In the genomic region with DNA sequence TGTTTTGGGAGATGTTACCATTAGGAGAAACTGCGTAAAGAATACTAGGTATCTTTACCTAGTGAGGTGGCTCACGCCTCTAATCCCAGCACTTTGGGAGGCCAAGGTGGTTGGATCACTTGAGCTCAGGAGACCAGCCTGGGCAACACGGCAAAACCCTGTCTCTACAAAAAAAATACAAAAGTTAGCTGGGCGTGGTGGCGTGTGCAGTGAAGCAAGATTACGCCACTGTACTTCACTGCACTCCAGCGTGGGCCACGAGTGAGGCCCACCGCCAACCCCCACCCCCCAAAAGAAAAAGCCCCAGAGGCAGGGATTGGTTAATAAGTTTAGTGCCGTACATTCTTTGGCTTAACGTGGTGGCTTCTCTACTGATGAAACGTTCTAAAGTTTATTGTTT, we compare ENCODE assay signal across 1 cellular context.
TF ChIP-seq lines count a peak whose summit lies in the region.

No MANE protein-coding gene starts in this region.

TF ChIP-seq in H1, 55 proteins besides CTCF, POLR2A, EP300 and RAD21:
- TF ChIP-seq, protein P1, sequence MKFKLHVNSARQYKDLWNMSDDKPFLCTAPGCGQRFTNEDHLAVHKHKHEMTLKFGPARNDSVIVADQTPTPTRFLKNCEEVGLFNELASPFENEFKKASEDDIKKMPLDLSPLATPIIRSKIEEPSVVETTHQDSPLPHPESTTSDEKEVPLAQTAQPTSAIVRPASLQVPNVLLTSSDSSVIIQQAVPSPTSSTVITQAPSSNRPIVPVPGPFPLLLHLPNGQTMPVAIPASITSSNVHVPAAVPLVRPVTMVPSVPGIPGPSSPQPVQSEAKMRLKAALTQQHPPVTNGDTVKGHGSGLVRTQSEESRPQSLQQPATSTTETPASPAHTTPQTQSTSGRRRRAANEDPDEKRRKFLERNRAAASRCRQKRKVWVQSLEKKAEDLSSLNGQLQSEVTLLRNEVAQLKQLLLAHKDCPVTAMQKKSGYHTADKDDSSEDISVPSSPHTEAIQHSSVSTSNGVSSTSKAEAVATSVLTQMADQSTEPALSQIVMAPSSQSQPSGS (IDR thresholded peaks at IDR 0.05; ENCODE audit: low read length): no peak
- TF ChIP-seq CHD2 (IDR thresholded peaks at IDR 0.05; ENCODE audit: low read length) (no peak), EGR1 (IDR thresholded peaks at IDR 0.05; ENCODE audit: borderline replicate concordance, low read depth, low read length) (no peak), HDAC6 (IDR thresholded peaks at IDR 0.05; ENCODE audit: low read depth, low read length) (no peak), ZNF274 (IDR thresholded peaks at IDR 0.05; ENCODE audit: borderline replicate concordance, extremely low read depth, low read length) (no peak), RXRA (IDR thresholded peaks at IDR 0.05; ENCODE audit: insufficient read depth, low read depth, low read length) (no peak), JUN (IDR thresholded peaks at IDR 0.05; ENCODE audit: low read depth, low read length) (no peak), TAF7 (optimal IDR thresholded peaks at IDR 0.05; ENCODE audit: borderline replicate concordance, low read depth, low read length) (no peak), SP1 (IDR thresholded peaks at IDR 0.05; ENCODE audit: low read depth, low read length) (no peak), TCF12 (IDR thresholded peaks at IDR 0.05; ENCODE audit: low read depth, low read length) (no peak), EZH2 (IDR thresholded peaks at IDR 0.05; ENCODE audit: low read depth, low read length, severe bottlenecking) (no peak), HDAC2 (IDR thresholded peaks at IDR 0.05; ENCODE audit: borderline replicate concordance in 1 of 2, low read depth in 2 of 2, low read length in 2 of 2) (no peak), CTBP2 (IDR thresholded peaks at IDR 0.05; ENCODE audit: borderline replicate concordance, insufficient read depth, insufficient read length, low read length) (no peak), KDM4A (IDR thresholded peaks at IDR 0.05; ENCODE audit: low read depth, low read length, severe bottlenecking) (no peak)
- TF ChIP-seq, protein P2, sequence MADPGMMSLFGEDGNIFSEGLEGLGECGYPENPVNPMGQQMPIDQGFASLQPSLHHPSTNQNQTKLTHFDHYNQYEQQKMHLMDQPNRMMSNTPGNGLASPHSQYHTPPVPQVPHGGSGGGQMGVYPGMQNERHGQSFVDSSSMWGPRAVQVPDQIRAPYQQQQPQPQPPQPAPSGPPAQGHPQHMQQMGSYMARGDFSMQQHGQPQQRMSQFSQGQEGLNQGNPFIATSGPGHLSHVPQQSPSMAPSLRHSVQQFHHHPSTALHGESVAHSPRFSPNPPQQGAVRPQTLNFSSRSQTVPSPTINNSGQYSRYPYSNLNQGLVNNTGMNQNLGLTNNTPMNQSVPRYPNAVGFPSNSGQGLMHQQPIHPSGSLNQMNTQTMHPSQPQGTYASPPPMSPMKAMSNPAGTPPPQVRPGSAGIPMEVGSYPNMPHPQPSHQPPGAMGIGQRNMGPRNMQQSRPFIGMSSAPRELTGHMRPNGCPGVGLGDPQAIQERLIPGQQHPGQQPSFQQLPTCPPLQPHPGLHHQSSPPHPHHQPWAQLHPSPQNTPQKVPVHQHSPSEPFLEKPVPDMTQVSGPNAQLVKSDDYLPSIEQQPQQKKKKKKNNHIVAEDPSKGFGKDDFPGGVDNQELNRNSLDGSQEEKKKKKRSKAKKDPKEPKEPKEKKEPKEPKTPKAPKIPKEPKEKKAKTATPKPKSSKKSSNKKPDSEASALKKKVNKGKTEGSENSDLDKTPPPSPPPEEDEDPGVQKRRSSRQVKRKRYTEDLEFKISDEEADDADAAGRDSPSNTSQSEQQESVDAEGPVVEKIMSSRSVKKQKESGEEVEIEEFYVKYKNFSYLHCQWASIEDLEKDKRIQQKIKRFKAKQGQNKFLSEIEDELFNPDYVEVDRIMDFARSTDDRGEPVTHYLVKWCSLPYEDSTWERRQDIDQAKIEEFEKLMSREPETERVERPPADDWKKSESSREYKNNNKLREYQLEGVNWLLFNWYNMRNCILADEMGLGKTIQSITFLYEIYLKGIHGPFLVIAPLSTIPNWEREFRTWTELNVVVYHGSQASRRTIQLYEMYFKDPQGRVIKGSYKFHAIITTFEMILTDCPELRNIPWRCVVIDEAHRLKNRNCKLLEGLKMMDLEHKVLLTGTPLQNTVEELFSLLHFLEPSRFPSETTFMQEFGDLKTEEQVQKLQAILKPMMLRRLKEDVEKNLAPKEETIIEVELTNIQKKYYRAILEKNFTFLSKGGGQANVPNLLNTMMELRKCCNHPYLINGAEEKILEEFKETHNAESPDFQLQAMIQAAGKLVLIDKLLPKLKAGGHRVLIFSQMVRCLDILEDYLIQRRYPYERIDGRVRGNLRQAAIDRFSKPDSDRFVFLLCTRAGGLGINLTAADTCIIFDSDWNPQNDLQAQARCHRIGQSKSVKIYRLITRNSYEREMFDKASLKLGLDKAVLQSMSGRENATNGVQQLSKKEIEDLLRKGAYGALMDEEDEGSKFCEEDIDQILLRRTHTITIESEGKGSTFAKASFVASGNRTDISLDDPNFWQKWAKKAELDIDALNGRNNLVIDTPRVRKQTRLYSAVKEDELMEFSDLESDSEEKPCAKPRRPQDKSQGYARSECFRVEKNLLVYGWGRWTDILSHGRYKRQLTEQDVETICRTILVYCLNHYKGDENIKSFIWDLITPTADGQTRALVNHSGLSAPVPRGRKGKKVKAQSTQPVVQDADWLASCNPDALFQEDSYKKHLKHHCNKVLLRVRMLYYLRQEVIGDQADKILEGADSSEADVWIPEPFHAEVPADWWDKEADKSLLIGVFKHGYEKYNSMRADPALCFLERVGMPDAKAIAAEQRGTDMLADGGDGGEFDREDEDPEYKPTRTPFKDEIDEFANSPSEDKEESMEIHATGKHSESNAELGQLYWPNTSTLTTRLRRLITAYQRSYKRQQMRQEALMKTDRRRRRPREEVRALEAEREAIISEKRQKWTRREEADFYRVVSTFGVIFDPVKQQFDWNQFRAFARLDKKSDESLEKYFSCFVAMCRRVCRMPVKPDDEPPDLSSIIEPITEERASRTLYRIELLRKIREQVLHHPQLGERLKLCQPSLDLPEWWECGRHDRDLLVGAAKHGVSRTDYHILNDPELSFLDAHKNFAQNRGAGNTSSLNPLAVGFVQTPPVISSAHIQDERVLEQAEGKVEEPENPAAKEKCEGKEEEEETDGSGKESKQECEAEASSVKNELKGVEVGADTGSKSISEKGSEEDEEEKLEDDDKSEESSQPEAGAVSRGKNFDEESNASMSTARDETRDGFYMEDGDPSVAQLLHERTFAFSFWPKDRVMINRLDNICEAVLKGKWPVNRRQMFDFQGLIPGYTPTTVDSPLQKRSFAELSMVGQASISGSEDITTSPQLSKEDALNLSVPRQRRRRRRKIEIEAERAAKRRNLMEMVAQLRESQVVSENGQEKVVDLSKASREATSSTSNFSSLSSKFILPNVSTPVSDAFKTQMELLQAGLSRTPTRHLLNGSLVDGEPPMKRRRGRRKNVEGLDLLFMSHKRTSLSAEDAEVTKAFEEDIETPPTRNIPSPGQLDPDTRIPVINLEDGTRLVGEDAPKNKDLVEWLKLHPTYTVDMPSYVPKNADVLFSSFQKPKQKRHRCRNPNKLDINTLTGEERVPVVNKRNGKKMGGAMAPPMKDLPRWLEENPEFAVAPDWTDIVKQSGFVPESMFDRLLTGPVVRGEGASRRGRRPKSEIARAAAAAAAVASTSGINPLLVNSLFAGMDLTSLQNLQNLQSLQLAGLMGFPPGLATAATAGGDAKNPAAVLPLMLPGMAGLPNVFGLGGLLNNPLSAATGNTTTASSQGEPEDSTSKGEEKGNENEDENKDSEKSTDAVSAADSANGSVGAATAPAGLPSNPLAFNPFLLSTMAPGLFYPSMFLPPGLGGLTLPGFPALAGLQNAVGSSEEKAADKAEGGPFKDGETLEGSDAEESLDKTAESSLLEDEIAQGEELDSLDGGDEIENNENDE (IDR thresholded peaks at IDR 0.05; ENCODE audit: insufficient replicate concordance, low read length): no peak
- TF ChIP-seq, protein P3, sequence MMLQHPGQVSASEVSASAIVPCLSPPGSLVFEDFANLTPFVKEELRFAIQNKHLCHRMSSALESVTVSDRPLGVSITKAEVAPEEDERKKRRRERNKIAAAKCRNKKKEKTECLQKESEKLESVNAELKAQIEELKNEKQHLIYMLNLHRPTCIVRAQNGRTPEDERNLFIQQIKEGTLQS (IDR thresholded peaks at IDR 0.05; ENCODE audit: insufficient read depth, low read depth, low read length): no peak
- TF ChIP-seq, protein P4, sequence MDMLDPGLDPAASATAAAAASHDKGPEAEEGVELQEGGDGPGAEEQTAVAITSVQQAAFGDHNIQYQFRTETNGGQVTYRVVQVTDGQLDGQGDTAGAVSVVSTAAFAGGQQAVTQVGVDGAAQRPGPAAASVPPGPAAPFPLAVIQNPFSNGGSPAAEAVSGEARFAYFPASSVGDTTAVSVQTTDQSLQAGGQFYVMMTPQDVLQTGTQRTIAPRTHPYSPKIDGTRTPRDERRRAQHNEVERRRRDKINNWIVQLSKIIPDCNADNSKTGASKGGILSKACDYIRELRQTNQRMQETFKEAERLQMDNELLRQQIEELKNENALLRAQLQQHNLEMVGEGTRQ (IDR thresholded peaks at IDR 0.05; ENCODE audit: low read length): no peak
TF ChIP-seq in H1: peak in this region for 0.
